In the genomic region with DNA sequence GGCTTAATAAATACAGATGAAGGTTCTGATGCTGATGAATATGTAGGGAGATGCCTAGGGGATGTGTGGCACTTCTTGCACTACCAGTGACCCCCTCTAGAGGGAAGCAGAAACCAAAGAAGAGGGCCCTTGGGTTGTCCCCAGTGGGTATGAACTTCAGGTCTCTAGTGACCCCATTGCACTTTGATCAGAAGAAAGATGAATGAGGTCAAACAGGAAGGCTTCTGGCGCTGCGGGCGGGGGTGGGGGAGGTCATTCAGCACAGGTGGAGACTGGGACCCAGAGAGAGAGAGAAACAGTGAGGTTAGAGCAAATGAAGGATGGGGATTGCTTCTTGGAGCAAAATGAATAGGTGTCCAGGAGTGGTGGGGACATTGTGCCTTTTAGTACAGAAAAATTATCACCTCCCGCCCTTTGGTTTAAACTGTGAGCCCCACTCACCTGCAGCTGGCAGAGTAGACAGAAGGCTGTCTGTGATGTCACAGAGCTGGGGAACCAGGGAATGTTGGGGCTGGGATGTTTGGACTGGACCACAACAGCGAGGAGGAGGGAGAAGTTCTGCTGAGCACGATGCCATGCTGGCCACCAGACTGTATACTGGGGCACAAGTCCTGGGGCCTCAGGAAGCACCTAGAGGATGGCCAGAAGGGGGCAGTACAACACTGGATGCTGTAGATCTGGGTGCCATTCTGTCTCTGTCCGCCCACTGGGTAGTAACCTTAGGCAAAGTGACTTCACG, we compare ENCODE assay signal across 8 cellular contexts. TPM values are rescaled to one million over a fixed set of nuclear protein-coding genes. Genes with fewer than 3 reads are reported as not detected.
DNase-seq lines count a peak whose midpoint lies in the region; ATAC-seq lines count a peak whose summit lies in the region.

A gene with protein sequence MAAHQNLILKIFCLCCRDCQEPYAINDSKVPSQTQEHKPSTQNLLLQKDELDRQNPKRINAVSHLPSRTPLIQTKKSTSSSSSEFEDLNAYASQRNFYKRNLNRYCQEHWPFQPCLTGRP (minus strand): TSS at position 599 of the 739 bp plus-strand sequence. CDS start 10,469 bp downstream, outside the sequence.

- peak within 1 kb of the TSS; percentile 82 for H3K27ac Mint-ChIP-seq in stimulated activated effector memory CD8-positive, alpha-beta T cell treated with anti-CD3 and anti-CD28 coated beads, Interleukin-12 subunit alpha, Interleukin-12 subunit beta, amount 100 ng/mL, for 72 hours

- H3K4me1 ChIP-seq in BLaER1, result peaks cover 14% of the 10 kb centered on the region
- H3K4me1 ChIP-seq in effector memory CD4-positive, alpha-beta T cell (ENCODE audit: control insufficient read depth, insufficient read depth, low read length, poor library complexity, severe bottlenecking), result peaks cover 12% of the 10 kb centered on the region

- peaks cover 40% of the 10 kb centered on the region for H3K4me1 Mint-ChIP-seq in stimulated activated effector memory CD8-positive, alpha-beta T cell treated with anti-CD3 and anti-CD28 coated beads, Interleukin-12 subunit alpha, Interleukin-12 subunit beta, amount 100 ng/mL, for 72 hours

- no peak within 1 kb of the TSS for H3K4me3 ChIP-seq in BLaER1
- H3K4me3 ChIP-seq in effector memory CD4-positive, alpha-beta T cell (ENCODE audit: insufficient read depth, low read depth, low read length, poor library complexity, severe bottlenecking), result no peak within 1 kb of the TSS

- no peaks in the 10 kb centered on the region for H4K20me1 ChIP-seq in BLaER1

- H3K9me3 ChIP-seq in BLaER1, result no peaks in the 10 kb centered on the region
- no peaks in the 10 kb centered on the region for H3K9me3 ChIP-seq in effector memory CD4-positive, alpha-beta T cell (ENCODE audit: control insufficient read depth, low read length)

- peak; percentile 58 for ATAC-seq in GM19324 (IDR thresholded peaks at IDR 0.05; ENCODE audit: low FRiP score, unreplicated experiment)
- peak; percentile 85 for ATAC-seq in HG03439 (IDR thresholded peaks at IDR 0.05; ENCODE audit: unreplicated experiment)
- ATAC-seq in stimulated activated effector memory CD8-positive, alpha-beta T cell treated with anti-CD3 and anti-CD28 coated beads, Interleukin-12 subunit alpha, Interleukin-12 subunit beta, amount 100 ng/mL, for 72 hours, result peak; percentile 96

- no peaks in the 10 kb centered on the region for H3K36me3 ChIP-seq in BLaER1
- no peaks in the 10 kb centered on the region for H3K36me3 ChIP-seq in effector memory CD4-positive, alpha-beta T cell (ENCODE audit: control insufficient read depth, insufficient read depth, low read length)

- H3K36me3 Mint-ChIP-seq in stimulated activated effector memory CD8-positive, alpha-beta T cell treated with anti-CD3 and anti-CD28 coated beads, Interleukin-12 subunit alpha, Interleukin-12 subunit beta, amount 100 ng/mL, for 72 hours, result no peaks in the 10 kb centered on the region

- H3K27me3 ChIP-seq in BLaER1, result no peaks in the 10 kb centered on the region
- no peaks in the 10 kb centered on the region for H3K27me3 ChIP-seq in effector memory CD4-positive, alpha-beta T cell (replicated peaks; ENCODE audit: control insufficient read depth, insufficient read depth, low read length, poor library complexity, severe bottlenecking)

- H3K4me3 Mint-ChIP-seq in stimulated activated effector memory CD8-positive, alpha-beta T cell treated with anti-CD3 and anti-CD28 coated beads, Interleukin-12 subunit alpha, Interleukin-12 subunit beta, amount 100 ng/mL, for 72 hours, result peak within 1 kb of the TSS; percentile 66

- DNase-seq in NCI-H82 treated with DMSO at 0.1 percent for 48 hours (lab: John Stamatoyannopoulos, UW; ENCODE audit: unreplicated experiment) (peak; percentile 26), mucosa of gallbladder (ENCODE audit: low spot score) (peak; percentile 61)
- peak; percentile 73 to 77 for DNase-seq in activated CD4-positive, alpha-beta T cell treated with anti-CD3 and anti-CD28 coated beads, Interleukin-2, amount 50 U/mL, for 4 hours
- DNase-seq in effector memory CD4-positive, alpha-beta T cell, result peak; percentile 54 to 69 (median 55)
- DNase-seq in stimulated activated effector memory CD8-positive, alpha-beta T cell treated with anti-CD3 and anti-CD28 coated beads, Interleukin-12 subunit alpha, Interleukin-12 subunit beta, amount 100 ng/mL, for 72 hours (ENCODE audit: low spot score in 2 of 2), result peak; percentile 73 to 93

- peak within 1 kb of the TSS; percentile 59 for H3K4me2 ChIP-seq in BLaER1

- H3K27ac ChIP-seq in BLaER1, result no peak within 1 kb of the TSS
- H3K27ac ChIP-seq in effector memory CD4-positive, alpha-beta T cell (ENCODE audit: insufficient read depth, low read length, poor library complexity, severe bottlenecking), result no peak within 1 kb of the TSS

- H3K9ac ChIP-seq in BLaER1, result no peak within 1 kb of the TSS; the same call in 1 of the 2 replicates

- no peaks in the 10 kb centered on the region for H3K9me3 Mint-ChIP-seq in stimulated activated effector memory CD8-positive, alpha-beta T cell treated with anti-CD3 and anti-CD28 coated beads, Interleukin-12 subunit alpha, Interleukin-12 subunit beta, amount 100 ng/mL, for 72 hours

RNA-seq across cellular contexts. Expression of the gene that starts here (rescaled TPM):
- total RNA-seq in mucosa of gallbladder, result not detected

Comparison
In these comparisons a context has a peak if more than half of its experiments do, and no peak if none do; other contexts are left out.
1. Peak in DNase-seq in mucosa of gallbladder; RNA of the gene not detected or under 1 TPM.
2. DNase-seq: peak in every context shown above with its lines; median percentile 83 in stimulated activated effector memory CD8-positive, alpha-beta T cell treated with anti-CD3 and anti-CD28 coated beads, Interleukin-12 subunit alpha, Interleukin-12 subunit beta, amount 100 ng/mL, for 72 hours; 75 in activated CD4-positive, alpha-beta T cell treated with anti-CD3 and anti-CD28 coated beads, Interleukin-2, amount 50 U/mL, for 4 hours; 61 in mucosa of gallbladder; 55 in effector memory CD4-positive, alpha-beta T cell; 26 in NCI-H82 treated with DMSO at 0.1 percent for 48 hours.